ENCODE assay signal across 12 cellular contexts in the genomic region with DNA sequence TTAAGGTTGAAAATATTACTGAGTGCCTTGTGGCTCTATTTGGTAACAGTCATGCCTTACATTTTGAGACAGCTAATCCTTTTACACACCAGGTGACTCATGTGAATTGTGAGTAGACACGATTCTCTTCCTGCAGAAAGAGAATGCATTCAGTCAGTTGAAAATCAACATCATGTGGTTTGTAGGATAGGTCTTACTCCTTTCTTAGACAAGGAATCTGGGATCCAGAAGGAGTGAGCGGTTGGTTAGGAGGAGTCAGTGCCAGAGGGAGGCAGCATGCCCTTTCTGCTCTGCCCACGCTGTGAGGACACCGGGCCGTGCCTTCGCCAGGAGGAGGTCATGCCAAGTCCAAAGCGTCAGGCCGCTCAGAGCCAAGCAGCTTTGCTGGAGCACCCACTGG. TPM values are rescaled to one million over a fixed set of nuclear protein-coding genes. Genes with fewer than 3 reads are reported as not detected.
DNase-seq lines count a peak whose midpoint lies in the region; ATAC-seq, FAIRE-seq and TF ChIP-seq lines count a peak whose summit lies in the region.
"Had no signal": no experiment of that assay in that cellular context is flagged by ENCODE, and none has a peak within 500 bp of the region (broad histone marks: within the 10 kb centered on the region; RNA-seq: fewer than 3 reads in every experiment).

No MANE protein-coding gene starts in this region.

- ATAC-seq in HepG2 = no peak
- peak; percentile 31 for ATAC-seq in upper lobe of right lung

- no peak for DNase-seq in HepG2 (ENCODE audit: low spot score)
- peak; percentile 91 for DNase-seq in mammary epithelial cell
- DNase-seq in hepatocyte (ENCODE audit: low spot score) = peak; percentile 21
- DNase-seq in upper lobe of right lung = no peak
- DNase-seq in GM12892 (ENCODE audit: insufficient read length) = no peak
- no peak for DNase-seq in ecto neural progenitor cell (ENCODE audit: low spot score)
- DNase-seq in OCI-LY7 (ENCODE audit: low spot score) = no peak
- DNase-seq: activated CD4-positive, alpha-beta T cell treated with anti-CD3 and anti-CD28 coated beads, Interleukin-2, amount 50 U/mL, for 4 hours; NCI-H1436 treated with DMSO at 0.1 percent for 48 hours had no signal

- H3K9me3 ChIP-seq in liver (ENCODE audit: control insufficient read depth in 4 of 4, low read length in 3 of 4) = no peaks in the 10 kb centered on the region
- no peaks in the 10 kb centered on the region for H3K9me3 ChIP-seq in HepG2 (ENCODE audit: low read length)
- no peaks in the 10 kb centered on the region for H3K9me3 ChIP-seq in mammary epithelial cell (replicated peaks; ENCODE audit: insufficient read depth, low read length)
- no peaks in the 10 kb centered on the region for H3K9me3 ChIP-seq in hepatocyte (ENCODE audit: low read depth)
- no peaks in the 10 kb centered on the region for H3K9me3 ChIP-seq in upper lobe of right lung
- H3K9me3 ChIP-seq in OCI-LY7 (ENCODE audit: low read length) = no peaks in the 10 kb centered on the region
- H3K9me3 ChIP-seq: BLaER1 treated with 17β-estradiol and CSF1 and Interleukin-3, amounts not matched to agents 10 nM and 100 nM had no signal

- dilution Hi-C loops in mammary epithelial cell (cut with HindIII; ENCODE audit: low sequenced_read_pairs) = no loop called here

- peaks cover 3 to 15% (median 11%) of the 10 kb centered on the region in 4 donors for H3K4me1 ChIP-seq in liver (ENCODE audit: control insufficient read depth in 4 of 4, insufficient read depth in 4 of 4, low read length in 3 of 4)
- H3K4me1 ChIP-seq in HepG2 (ENCODE audit: insufficient read depth, low read length) = peaks cover 13% of the 10 kb centered on the region
- peaks cover 34% of the 10 kb centered on the region for H3K4me1 ChIP-seq in mammary epithelial cell (ENCODE audit: insufficient read depth, low read length)
- H3K4me1 ChIP-seq in hepatocyte (ENCODE audit: insufficient read depth) = peaks cover 11% of the 10 kb centered on the region
- peaks cover 4% of the 10 kb centered on the region for H3K4me1 ChIP-seq in upper lobe of right lung
- H3K4me1 ChIP-seq in OCI-LY7 (ENCODE audit: insufficient read depth, low read length, poor library complexity, severe bottlenecking) = no peaks in the 10 kb centered on the region

- CTCF ChIA-PET in HepG2 (lab: Yijun Ruan, JAX; ENCODE audit: low intra/inter-chr PET ratio, low total read pairs) (no interaction called here), mammary epithelial cell (lab: Charles Lee; ENCODE audit: low non-redundant PET) (interaction anchor here (0.7 kb wide), 1 partner anchor 19 kb away, joined by 3 read pairs; no protein-coding TSS in a partner anchor), OCI-LY7 (lab: Charles Lee; ENCODE audit: unreplicated experiment) (no interaction called here)

- BruUV-seq in HepG2 (replicated peaks; lab: Mats Ljungman, UMichigan) (no TSS peak), mammary epithelial cell (replicated peaks; lab: Mats Ljungman, UMichigan) (no TSS peak), OCI-LY7 (replicated peaks; lab: Mats Ljungman, UMichigan) (no TSS peak)

- no peaks in the 10 kb centered on the region for H3K9me2 ChIP-seq in hepatocyte (replicated peaks; ENCODE audit: insufficient read depth)
- H3K9me2 ChIP-seq in OCI-LY7 (ENCODE audit: insufficient read depth, low read length) = no peaks in the 10 kb centered on the region

- H2AFZ ChIP-seq in HepG2 (ENCODE audit: low read length) (no peak overlapping the region), mammary epithelial cell (ENCODE audit: low read depth, low read length) (peak overlapping the region; percentile 42), hepatocyte (no peak overlapping the region), OCI-LY7 (ENCODE audit: low read length) (no peak overlapping the region)
- H2AFZ ChIP-seq: neural progenitor cell had no signal

- FAIRE-seq in HepG2 (lab: Jason Lieb, UNC) (no peak), GM12892 (lab: Jason Lieb, UNC) (no peak)

- 47% methylated on average over 8 of the region's 8 CpGs for WGBS in liver
- 91% methylated on average over 2 of the region's 8 CpGs for WGBS in HepG2 (ENCODE audit: low lambda C conversion rate)
- WGBS in mammary epithelial cell (ENCODE audit: low coverage, missing lambda C conversion rate) = 3% methylated on average over 5 of the region's 8 CpGs
- WGBS in hepatocyte (ENCODE audit: low lambda C conversion rate, missing lambda C conversion rate) = 92% methylated on average over 8 of the region's 8 CpGs

- intact Hi-C loops in HepG2 (cut with micrococcal nuclease; ENCODE audit: unreplicated experiment) = no loop called here
- intact Hi-C loops in mammary epithelial cell (cut with micrococcal nuclease) = loop anchor here (2.0 kb wide), 1 partner anchor 50 kb away; no protein-coding TSS in a partner anchor
- intact Hi-C loops in upper lobe of right lung (cut with DNase I) = no loop called here
- intact Hi-C loops in OCI-LY7 (cut with micrococcal nuclease; ENCODE audit: unreplicated experiment) = no loop called here

- no peak overlapping the region for H3K4me3 ChIP-seq in liver (ENCODE audit: low read depth in 1 of 3, low read length in 3 of 3)
- no peak overlapping the region for H3K4me3 ChIP-seq in HepG2 (replicated peaks in 1 of 3; ENCODE audit: insufficient read depth in 1 of 3, low read depth in 2 of 3, low read length in 3 of 3)
- no peak overlapping the region for H3K4me3 ChIP-seq in mammary epithelial cell (replicated peaks in 1 of 3; ENCODE audit: insufficient read depth in 1 of 3, low read depth in 2 of 3, low read length in 3 of 3)
- no peak overlapping the region for H3K4me3 ChIP-seq in hepatocyte
- H3K4me3 ChIP-seq in upper lobe of right lung = no peak overlapping the region
- no peak overlapping the region for H3K4me3 ChIP-seq in OCI-LY7 (ENCODE audit: low read depth, low read length, poor library complexity, severe bottlenecking)
- H3K4me3 ChIP-seq: BLaER1 treated with 17β-estradiol and CSF1 and Interleukin-3, amounts not matched to agents 10 nM and 100 nM; neural progenitor cell had no signal

- TF ChIP-seq EP300 in HepG2 (IDR thresholded peaks at IDR 0.05; ENCODE audit: low read depth in 2 of 2, low read length in 2 of 2) (no peak), HepG2 (CRISPR knock-in tag; IDR thresholded peaks at IDR 0.05; ENCODE audit: borderline replicate concordance) (no peak)

- H3K79me2 ChIP-seq in HepG2 (ENCODE audit: insufficient read depth, low read length) = peaks cover 3% of the 10 kb centered on the region
- H3K79me2 ChIP-seq in mammary epithelial cell (ENCODE audit: insufficient read depth, low read length) = peaks cover 85% of the 10 kb centered on the region
- peaks cover 69% of the 10 kb centered on the region for H3K79me2 ChIP-seq in hepatocyte
- no peaks in the 10 kb centered on the region for H3K79me2 ChIP-seq in OCI-LY7 (ENCODE audit: insufficient read depth, low read depth, low read length)

- TF ChIP-seq CTCF in liver (IDR thresholded peaks at IDR 0.05; ENCODE audit: low read depth, low read length, missing input control) (peak; percentile 33), HepG2 (CRISPR knock-in tag; IDR thresholded peaks at IDR 0.05) (no peak), mammary epithelial cell (conservative IDR thresholded peaks at IDR 0.05 in 1 of 2, IDR thresholded peaks at IDR 0.05 in 1 of 2; ENCODE audit: extremely low read depth in 1 of 2, insufficient read depth in 1 of 2, low read depth in 1 of 2, low read length in 2 of 2) (peak in 1 of 2 donors; percentile 21), hepatocyte (IDR thresholded peaks at IDR 0.05; ENCODE audit: poor library complexity) (no peak), upper lobe of right lung (IDR thresholded peaks at IDR 0.05) (no peak), OCI-LY7 (conservative IDR thresholded peaks at IDR 0.05; ENCODE audit: low read length) (no peak)

- H3K27ac ChIP-seq in liver (ENCODE audit: low read depth in 1 of 2, low read length in 2 of 2) (no peak overlapping the region), HepG2 (ENCODE audit: extremely low read length, insufficient read depth, low read length) (no peak overlapping the region), mammary epithelial cell (ENCODE audit: insufficient read depth, low read depth, low read length) (peak overlapping the region; percentile 2), hepatocyte (peak overlapping the region; percentile 57), upper lobe of right lung (no peak overlapping the region), OCI-LY7 (ENCODE audit: low read depth, low read length, poor library complexity, severe bottlenecking) (no peak overlapping the region)
- H3K27ac ChIP-seq: BLaER1 treated with 17β-estradiol and CSF1 and Interleukin-3, amounts not matched to agents 10 nM and 100 nM; neural progenitor cell had no signal

- H3K4me2 ChIP-seq in HepG2 (ENCODE audit: low read depth, low read length) (no peak overlapping the region), mammary epithelial cell (ENCODE audit: insufficient read depth, low read depth, low read length) (peak overlapping the region; percentile 67), hepatocyte (no peak overlapping the region), OCI-LY7 (ENCODE audit: low read length) (no peak overlapping the region)
- H3K4me2 ChIP-seq: neural progenitor cell had no signal

- H3K36me3 ChIP-seq in liver (ENCODE audit: control insufficient read depth in 4 of 4, insufficient read depth in 3 of 4, low read depth in 1 of 4, low read length in 3 of 4) (no peaks in the 10 kb centered on the region), HepG2 (replicated peaks in 1 of 2; ENCODE audit: control insufficient read depth in 1 of 2, insufficient read depth in 2 of 2, low read length in 2 of 2) (no peaks in the 10 kb centered on the region), mammary epithelial cell (ENCODE audit: insufficient read depth, low read length) (no peaks in the 10 kb centered on the region), hepatocyte (replicated peaks; ENCODE audit: insufficient read depth, low read depth) (no peaks in the 10 kb centered on the region), upper lobe of right lung (no peaks in the 10 kb centered on the region), OCI-LY7 (ENCODE audit: insufficient read depth, low read length) (no peaks in the 10 kb centered on the region)
- H3K36me3 ChIP-seq: neural progenitor cell had no signal

- no peaks in the 10 kb centered on the region for H3K27me3 ChIP-seq in liver (ENCODE audit: control insufficient read depth in 4 of 4, insufficient read depth in 4 of 4, low read length in 3 of 4)
- no peaks in the 10 kb centered on the region for H3K27me3 ChIP-seq in HepG2 (ENCODE audit: control insufficient read depth in 1 of 2, insufficient read depth in 2 of 2, low read length in 2 of 2)
- H3K27me3 ChIP-seq in mammary epithelial cell (ENCODE audit: insufficient read depth, low read length) = no peaks in the 10 kb centered on the region
- no peaks in the 10 kb centered on the region for H3K27me3 ChIP-seq in hepatocyte
- H3K27me3 ChIP-seq in upper lobe of right lung = no peaks in the 10 kb centered on the region
- H3K27me3 ChIP-seq: BLaER1 treated with 17β-estradiol and CSF1 and Interleukin-3, amounts not matched to agents 10 nM and 100 nM; neural progenitor cell had no signal

- POLR2A ChIA-PET in HepG2 (lab: Yijun Ruan, JAX) (no interaction called here), OCI-LY7 (lab: Charles Lee) (interaction anchor here (0.5 kb wide), 1 partner anchor 21 kb away, joined by 6 read pairs; no protein-coding TSS in a partner anchor)

- H4K20me1 ChIP-seq in HepG2 (ENCODE audit: insufficient read depth, low read length) (no peaks in the 10 kb centered on the region), mammary epithelial cell (ENCODE audit: insufficient read depth, low read length) (no peaks in the 10 kb centered on the region), hepatocyte (ENCODE audit: insufficient read depth, poor library complexity, severe bottlenecking) (no peaks in the 10 kb centered on the region), OCI-LY7 (ENCODE audit: insufficient read depth, low read length) (no peaks in the 10 kb centered on the region)

- TF ChIP-seq RAD21 in liver (IDR thresholded peaks at IDR 0.05) = peak; percentile 82
- no peak for TF ChIP-seq RAD21 in HepG2 (CRISPR knock-in tag; IDR thresholded peaks at IDR 0.05)

- in situ Hi-C loops in HepG2 (cut with HindIII; ENCODE audit: extremely low pct_ligation_motif_present, low pct_unique_long_range_greater_than_20kb) = no loop called here
- in situ Hi-C loops in mammary epithelial cell (cut with MboI; ENCODE audit: low sequenced_read_pairs in 2 of 2) = no loop called here

- H3K9ac ChIP-seq in liver (ENCODE audit: low read depth in 1 of 2, low read length in 2 of 2) (no peak overlapping the region), HepG2 (ENCODE audit: insufficient read depth, low read depth, low read length) (no peak overlapping the region), mammary epithelial cell (ENCODE audit: insufficient read depth, low read length) (no peak overlapping the region)
- H3K9ac ChIP-seq: BLaER1 treated with 17β-estradiol and CSF1 and Interleukin-3, amounts not matched to agents 10 nM and 100 nM; neural progenitor cell had no signal

- TF ChIP-seq POLR2A in HepG2 (IDR thresholded peaks at IDR 0.05; ENCODE audit: insufficient read depth in 1 of 2, low read depth in 2 of 2, low read length in 2 of 2) (no peak), GM12892 (IDR thresholded peaks at IDR 0.05; ENCODE audit: low read depth, low read length) (no peak)

RNA-seq across cellular contexts. Expression of a gene that starts 47.6 kb away (rescaled TPM):
- total RNA-seq in liver (10 to 100 TPM in 1 of 2 donors, 1 to 10 TPM in 1; 7.1 to 12.0 TPM), HepG2 (2016; rRNA removed; fragmentation: Illumina TruSeq; extraction: Trizol) (12.2 and 13.0 TPM in 2 replicates), mammary epithelial cell (10 to 100 TPM; 20.5 to 23.2 TPM), hepatocyte (13.7 and 15.8 TPM in 2 replicates), upper lobe of right lung (22.3 TPM), OCI-LY7 (2022) (1.5 and 2.9 TPM in 2 replicates)
- polyA plus RNA-seq in liver (1 to 10 TPM; 2.1 to 3.3 TPM), HepG2 (2011; rRNA removed) (6.9 and 7.2 TPM in 2 replicates), mammary epithelial cell (15.0 TPM), hepatocyte (4.4 and 8.0 TPM in 2 replicates)
- 45.5 and 46.6 TPM in 2 replicates for total RNA-seq in HepG2 (2016; cell fraction: cytosol; rRNA removed; fragmentation: Illumina TruSeq; extraction: Trizol; ENCODE audit: low read depth)
- total RNA-seq in HepG2 (2016; cell fraction: insoluble cytoplasmic fraction; rRNA removed; fragmentation: Illumina TruSeq; extraction: Trizol) = 10.7 and 11.9 TPM in 2 replicates
- total RNA-seq in HepG2 (2016; cell fraction: membrane; rRNA removed; fragmentation: Illumina TruSeq; extraction: Trizol) = 36.3 and 37.0 TPM in 2 replicates
- total RNA-seq in HepG2 (2016; cell fraction: nucleus; rRNA removed; fragmentation: Illumina TruSeq; extraction: Trizol) = 8.7 and 9.5 TPM in 2 replicates
- 6.0 and 6.8 TPM in 2 replicates for polyA plus RNA-seq in HepG2 (2011; cell fraction: cytosol; rRNA removed)
- 8.0 and 8.4 TPM in 2 replicates for polyA plus RNA-seq in HepG2 (2011; cell fraction: nucleus; rRNA removed)
- 5.3 and 5.6 TPM in 2 replicates for polyA plus RNA-seq in HepG2 (2012)
- polyA plus RNA-seq in HepG2 (2016; cell fraction: cytosol; fragmentation: Illumina TruSeq; extraction: Trizol; ENCODE audit: low read depth) = 11.1 and 11.2 TPM in 2 replicates
- 7.7 and 10.1 TPM in 2 replicates for polyA plus RNA-seq in HepG2 (2016; cell fraction: insoluble cytoplasmic fraction; fragmentation: Illumina TruSeq; extraction: Trizol; ENCODE audit: low read depth)
- polyA plus RNA-seq in HepG2 (2016; cell fraction: membrane; fragmentation: Illumina TruSeq; extraction: Trizol; ENCODE audit: low read depth) = 15.8 and 17.5 TPM in 2 replicates
- polyA plus RNA-seq in HepG2 (2016; cell fraction: nucleus; fragmentation: Illumina TruSeq; extraction: Trizol; ENCODE audit: insufficient read depth, low read depth) = 11.6 and 12.0 TPM in 2 replicates
- polyA minus RNA-seq in HepG2 (2011; rRNA and poly(A)+ RNA removed; ENCODE audit: low replicate concordance) = 21.0 and 40.5 TPM in 2 replicates
- polyA minus RNA-seq in HepG2 (2011; cell fraction: cytosol; rRNA and poly(A)+ RNA removed) = 7.8 and 9.1 TPM in 2 replicates
- 6.8 and 11.8 TPM in 2 replicates for polyA minus RNA-seq in HepG2 (2011; cell fraction: nucleus; rRNA and poly(A)+ RNA removed)
- polyA minus RNA-seq in mammary epithelial cell = 12.8 TPM
- 53.6 TPM for polyA plus RNA-seq in GM12892 (2012; ENCODE audit: missing spikeins)
- 0.59 and 0.82 TPM in 2 replicates for total RNA-seq in OCI-LY7 (2014; rRNA removed; shearing (Covaris generic))

Comparison
In these comparisons a context has a peak if more than half of its experiments do, and no peak if none do; other contexts are left out.
1. H3K27ac ChIP-seq: peak in mammary epithelial cell (single experiment) and hepatocyte (single experiment); none in liver (0 of 2), HepG2 (single experiment), upper lobe of right lung (single experiment) and OCI-LY7 (single experiment).
2. DNase-seq: peak in mammary epithelial cell (single experiment) and hepatocyte (single experiment); none in HepG2 (single experiment), upper lobe of right lung (single experiment), GM12892 (single experiment), ecto neural progenitor cell (single experiment) and OCI-LY7 (single experiment).